1 cellular context compared by ENCODE assay signal in genomic region chr2:43169091-43169936, GRCh38.
A peak's percentile ranks its signal among the peaks of the same experiment; 100 is the strongest.
TF ChIP-seq lines count a peak whose summit lies in the region.

No MANE protein-coding gene starts in this region.

TF ChIP-seq in HepG2, 621 proteins besides CTCF, POLR2A, EP300 and RAD21 (continued from another document and continues in another):
- TF ChIP-seq, protein P1, sequence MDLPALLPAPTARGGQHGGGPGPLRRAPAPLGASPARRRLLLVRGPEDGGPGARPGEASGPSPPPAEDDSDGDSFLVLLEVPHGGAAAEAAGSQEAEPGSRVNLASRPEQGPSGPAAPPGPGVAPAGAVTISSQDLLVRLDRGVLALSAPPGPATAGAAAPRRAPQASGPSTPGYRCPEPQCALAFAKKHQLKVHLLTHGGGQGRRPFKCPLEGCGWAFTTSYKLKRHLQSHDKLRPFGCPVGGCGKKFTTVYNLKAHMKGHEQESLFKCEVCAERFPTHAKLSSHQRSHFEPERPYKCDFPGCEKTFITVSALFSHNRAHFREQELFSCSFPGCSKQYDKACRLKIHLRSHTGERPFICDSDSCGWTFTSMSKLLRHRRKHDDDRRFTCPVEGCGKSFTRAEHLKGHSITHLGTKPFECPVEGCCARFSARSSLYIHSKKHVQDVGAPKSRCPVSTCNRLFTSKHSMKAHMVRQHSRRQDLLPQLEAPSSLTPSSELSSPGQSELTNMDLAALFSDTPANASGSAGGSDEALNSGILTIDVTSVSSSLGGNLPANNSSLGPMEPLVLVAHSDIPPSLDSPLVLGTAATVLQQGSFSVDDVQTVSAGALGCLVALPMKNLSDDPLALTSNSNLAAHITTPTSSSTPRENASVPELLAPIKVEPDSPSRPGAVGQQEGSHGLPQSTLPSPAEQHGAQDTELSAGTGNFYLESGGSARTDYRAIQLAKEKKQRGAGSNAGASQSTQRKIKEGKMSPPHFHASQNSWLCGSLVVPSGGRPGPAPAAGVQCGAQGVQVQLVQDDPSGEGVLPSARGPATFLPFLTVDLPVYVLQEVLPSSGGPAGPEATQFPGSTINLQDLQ (CRISPR knock-in tag; IDR thresholded peaks at IDR 0.05): 0 out of 2 replicates have a peak, but pooled peaks have one; percentile 35
- TF ChIP-seq ZC3H13 (CRISPR knock-in tag; IDR thresholded peaks at IDR 0.05): 0 out of 2 replicates have a peak, but pooled peaks have one; percentile 44
- TF ChIP-seq, protein P2, sequence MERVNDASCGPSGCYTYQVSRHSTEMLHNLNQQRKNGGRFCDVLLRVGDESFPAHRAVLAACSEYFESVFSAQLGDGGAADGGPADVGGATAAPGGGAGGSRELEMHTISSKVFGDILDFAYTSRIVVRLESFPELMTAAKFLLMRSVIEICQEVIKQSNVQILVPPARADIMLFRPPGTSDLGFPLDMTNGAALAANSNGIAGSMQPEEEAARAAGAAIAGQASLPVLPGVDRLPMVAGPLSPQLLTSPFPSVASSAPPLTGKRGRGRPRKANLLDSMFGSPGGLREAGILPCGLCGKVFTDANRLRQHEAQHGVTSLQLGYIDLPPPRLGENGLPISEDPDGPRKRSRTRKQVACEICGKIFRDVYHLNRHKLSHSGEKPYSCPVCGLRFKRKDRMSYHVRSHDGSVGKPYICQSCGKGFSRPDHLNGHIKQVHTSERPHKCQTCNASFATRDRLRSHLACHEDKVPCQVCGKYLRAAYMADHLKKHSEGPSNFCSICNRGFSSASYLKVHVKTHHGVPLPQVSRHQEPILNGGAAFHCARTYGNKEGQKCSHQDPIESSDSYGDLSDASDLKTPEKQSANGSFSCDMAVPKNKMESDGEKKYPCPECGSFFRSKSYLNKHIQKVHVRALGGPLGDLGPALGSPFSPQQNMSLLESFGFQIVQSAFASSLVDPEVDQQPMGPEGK (CRISPR knock-in tag; IDR thresholded peaks at IDR 0.05): 0 out of 2 replicates have a peak, but pooled peaks have one; percentile 10
- no peak for TF ChIP-seq ZNF441 (CRISPR knock-in tag; IDR thresholded peaks at IDR 0.05; ENCODE audit: borderline replicate concordance)
- peak; percentile 85 for TF ChIP-seq ZNF567 (CRISPR knock-in tag; IDR thresholded peaks at IDR 0.05; ENCODE audit: borderline replicate concordance)
- TF ChIP-seq, protein P3, sequence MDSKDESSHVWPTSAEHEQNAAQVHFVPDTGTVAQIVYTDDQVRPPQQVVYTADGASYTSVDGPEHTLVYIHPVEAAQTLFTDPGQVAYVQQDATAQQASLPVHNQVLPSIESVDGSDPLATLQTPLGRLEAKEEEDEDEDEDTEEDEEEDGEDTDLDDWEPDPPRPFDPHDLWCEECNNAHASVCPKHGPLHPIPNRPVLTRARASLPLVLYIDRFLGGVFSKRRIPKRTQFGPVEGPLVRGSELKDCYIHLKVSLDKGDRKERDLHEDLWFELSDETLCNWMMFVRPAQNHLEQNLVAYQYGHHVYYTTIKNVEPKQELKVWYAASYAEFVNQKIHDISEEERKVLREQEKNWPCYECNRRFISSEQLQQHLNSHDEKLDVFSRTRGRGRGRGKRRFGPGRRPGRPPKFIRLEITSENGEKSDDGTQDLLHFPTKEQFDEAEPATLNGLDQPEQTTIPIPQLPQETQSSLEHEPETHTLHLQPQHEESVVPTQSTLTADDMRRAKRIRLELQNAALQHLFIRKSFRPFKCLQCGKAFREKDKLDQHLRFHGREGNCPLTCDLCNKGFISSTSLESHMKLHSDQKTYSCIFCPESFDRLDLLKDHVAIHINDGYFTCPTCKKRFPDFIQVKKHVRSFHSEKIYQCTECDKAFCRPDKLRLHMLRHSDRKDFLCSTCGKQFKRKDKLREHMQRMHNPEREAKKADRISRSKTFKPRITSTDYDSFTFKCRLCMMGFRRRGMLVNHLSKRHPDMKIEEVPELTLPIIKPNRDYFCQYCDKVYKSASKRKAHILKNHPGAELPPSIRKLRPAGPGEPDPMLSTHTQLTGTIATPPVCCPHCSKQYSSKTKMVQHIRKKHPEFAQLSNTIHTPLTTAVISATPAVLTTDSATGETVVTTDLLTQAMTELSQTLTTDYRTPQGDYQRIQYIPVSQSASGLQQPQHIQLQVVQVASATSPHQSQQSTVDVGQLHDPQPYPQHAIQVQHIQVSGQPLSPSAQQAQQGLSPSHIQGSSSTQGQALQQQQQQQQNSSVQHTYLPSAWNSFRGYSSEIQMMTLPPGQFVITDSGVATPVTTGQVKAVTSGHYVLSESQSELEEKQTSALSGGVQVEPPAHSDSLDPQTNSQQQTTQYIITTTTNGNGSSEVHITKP (CRISPR knock-in tag; IDR thresholded peaks at IDR 0.05; ENCODE audit: low read depth): no peak
- TF ChIP-seq, protein P4, sequence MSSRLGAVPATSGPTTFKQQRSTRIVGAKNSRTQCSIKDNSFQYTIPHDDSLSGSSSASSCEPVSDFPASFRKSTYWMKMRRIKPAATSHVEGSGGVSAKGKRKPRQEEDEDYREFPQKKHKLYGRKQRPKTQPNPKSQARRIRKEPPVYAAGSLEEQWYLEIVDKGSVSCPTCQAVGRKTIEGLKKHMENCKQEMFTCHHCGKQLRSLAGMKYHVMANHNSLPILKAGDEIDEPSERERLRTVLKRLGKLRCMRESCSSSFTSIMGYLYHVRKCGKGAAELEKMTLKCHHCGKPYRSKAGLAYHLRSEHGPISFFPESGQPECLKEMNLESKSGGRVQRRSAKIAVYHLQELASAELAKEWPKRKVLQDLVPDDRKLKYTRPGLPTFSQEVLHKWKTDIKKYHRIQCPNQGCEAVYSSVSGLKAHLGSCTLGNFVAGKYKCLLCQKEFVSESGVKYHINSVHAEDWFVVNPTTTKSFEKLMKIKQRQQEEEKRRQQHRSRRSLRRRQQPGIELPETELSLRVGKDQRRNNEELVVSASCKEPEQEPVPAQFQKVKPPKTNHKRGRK (CRISPR knock-in tag; IDR thresholded peaks at IDR 0.05): no peak
- TF ChIP-seq BHLHE40 (IDR thresholded peaks at IDR 0.05; ENCODE audit: low read length): peak; percentile 74
- TF ChIP-seq, protein P5, sequence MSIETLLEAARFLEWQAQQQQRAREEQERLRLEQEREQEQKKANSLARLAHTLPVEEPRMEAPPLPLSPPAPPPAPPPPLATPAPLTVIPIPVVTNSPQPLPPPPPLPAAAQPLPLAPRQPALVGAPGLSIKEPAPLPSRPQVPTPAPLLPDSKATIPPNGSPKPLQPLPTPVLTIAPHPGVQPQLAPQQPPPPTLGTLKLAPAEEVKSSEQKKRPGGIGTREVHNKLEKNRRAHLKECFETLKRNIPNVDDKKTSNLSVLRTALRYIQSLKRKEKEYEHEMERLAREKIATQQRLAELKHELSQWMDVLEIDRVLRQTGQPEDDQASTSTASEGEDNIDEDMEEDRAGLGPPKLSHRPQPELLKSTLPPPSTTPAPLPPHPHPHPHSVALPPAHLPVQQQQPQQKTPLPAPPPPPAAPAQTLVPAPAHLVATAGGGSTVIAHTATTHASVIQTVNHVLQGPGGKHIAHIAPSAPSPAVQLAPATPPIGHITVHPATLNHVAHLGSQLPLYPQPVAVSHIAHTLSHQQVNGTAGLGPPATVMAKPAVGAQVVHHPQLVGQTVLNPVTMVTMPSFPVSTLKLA (IDR thresholded peaks at IDR 0.05): peak; percentile 75
- no peak for TF ChIP-seq SMAD9 (CRISPR knock-in tag; IDR thresholded peaks at IDR 0.05)
- TF ChIP-seq IRF2 (CRISPR knock-in tag; IDR thresholded peaks at IDR 0.05): no peak
- peak; percentile 74; the same call in 1 of the 2 replicates for TF ChIP-seq SMAD1 (CRISPR knock-in tag; IDR thresholded peaks at IDR 0.05; ENCODE audit: borderline replicate concordance, low read depth)
- TF ChIP-seq ZKSCAN5 (CRISPR knock-in tag; IDR thresholded peaks at IDR 0.05): no peak
- TF ChIP-seq FIP1L1 (IDR thresholded peaks at IDR 0.05; ENCODE audit: borderline replicate concordance, insufficient read depth, low read depth, low read length): 0 out of 2 replicates have a peak, but pooled peaks have one; percentile 42
- peak; percentile 57; the same call in 1 of the 2 replicates for TF ChIP-seq NFKB2 (CRISPR knock-in tag; IDR thresholded peaks at IDR 0.05; ENCODE audit: borderline replicate concordance)
- no peak for TF ChIP-seq CREB1 (IDR thresholded peaks at IDR 0.05)
- no peak for TF ChIP-seq CREB1 (CRISPR knock-in tag; IDR thresholded peaks at IDR 0.05)
- 0 out of 2 replicates have a peak, but pooled peaks have one; percentile 61 for TF ChIP-seq ZNF589 (CRISPR knock-in tag; conservative IDR thresholded peaks at IDR 0.05)
- TF ChIP-seq NFYC (CRISPR knock-in tag; IDR thresholded peaks at IDR 0.05): no peak
- no peak; the same call in 1 of the 2 replicates for TF ChIP-seq POGZ (CRISPR knock-in tag; IDR thresholded peaks at IDR 0.05)
- peak; percentile 19; the same call in 1 of the 2 replicates for TF ChIP-seq ZNF768 (CRISPR knock-in tag; IDR thresholded peaks at IDR 0.05)
- TF ChIP-seq SRSF1 (optimal IDR thresholded peaks at IDR 0.05; ENCODE audit: low read depth, low read length): peak; percentile 48
- peak; percentile 10; the same call in 1 of the 2 replicates for TF ChIP-seq SMC3 (IDR thresholded peaks at IDR 0.05; ENCODE audit: low read length)
- peak; percentile 58; the same call in 1 of the 2 replicates for TF ChIP-seq JUNB (CRISPR knock-in tag; IDR thresholded peaks at IDR 0.05; ENCODE audit: borderline replicate concordance)
- TF ChIP-seq, protein P6, sequence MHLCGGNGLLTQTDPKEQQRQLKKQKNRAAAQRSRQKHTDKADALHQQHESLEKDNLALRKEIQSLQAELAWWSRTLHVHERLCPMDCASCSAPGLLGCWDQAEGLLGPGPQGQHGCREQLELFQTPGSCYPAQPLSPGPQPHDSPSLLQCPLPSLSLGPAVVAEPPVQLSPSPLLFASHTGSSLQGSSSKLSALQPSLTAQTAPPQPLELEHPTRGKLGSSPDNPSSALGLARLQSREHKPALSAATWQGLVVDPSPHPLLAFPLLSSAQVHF (CRISPR knock-in tag; IDR thresholded peaks at IDR 0.05): 0 out of 2 replicates have a peak, but pooled peaks have one; percentile 45
- TF ChIP-seq KDM2A (CRISPR knock-in tag; IDR thresholded peaks at IDR 0.05; ENCODE audit: borderline replicate concordance, low read depth): 0 out of 2 replicates have a peak, but pooled peaks have one; percentile 9
- TF ChIP-seq STAG1 (CRISPR knock-in tag; IDR thresholded peaks at IDR 0.05): peak; percentile 48; the same call in 1 of the 2 replicates
- TF ChIP-seq ZFX (CRISPR knock-in tag; IDR thresholded peaks at IDR 0.05; ENCODE audit: low read depth): 0 out of 2 replicates have a peak, but pooled peaks have one; percentile 5
- no peak for TF ChIP-seq NCOA5 (CRISPR knock-in tag; IDR thresholded peaks at IDR 0.05)
- TF ChIP-seq ZNF512B (CRISPR knock-in tag; IDR thresholded peaks at IDR 0.05; ENCODE audit: borderline replicate concordance): no peak
- TF ChIP-seq PRMT3 (CRISPR knock-in tag; IDR thresholded peaks at IDR 0.05; ENCODE audit: borderline replicate concordance, low read depth): 0 out of 2 replicates have a peak, but pooled peaks have one; percentile 79
- no peak for TF ChIP-seq GLMP (CRISPR knock-in tag; IDR thresholded peaks at IDR 0.05; ENCODE audit: borderline replicate concordance)
- TF ChIP-seq, protein P7, sequence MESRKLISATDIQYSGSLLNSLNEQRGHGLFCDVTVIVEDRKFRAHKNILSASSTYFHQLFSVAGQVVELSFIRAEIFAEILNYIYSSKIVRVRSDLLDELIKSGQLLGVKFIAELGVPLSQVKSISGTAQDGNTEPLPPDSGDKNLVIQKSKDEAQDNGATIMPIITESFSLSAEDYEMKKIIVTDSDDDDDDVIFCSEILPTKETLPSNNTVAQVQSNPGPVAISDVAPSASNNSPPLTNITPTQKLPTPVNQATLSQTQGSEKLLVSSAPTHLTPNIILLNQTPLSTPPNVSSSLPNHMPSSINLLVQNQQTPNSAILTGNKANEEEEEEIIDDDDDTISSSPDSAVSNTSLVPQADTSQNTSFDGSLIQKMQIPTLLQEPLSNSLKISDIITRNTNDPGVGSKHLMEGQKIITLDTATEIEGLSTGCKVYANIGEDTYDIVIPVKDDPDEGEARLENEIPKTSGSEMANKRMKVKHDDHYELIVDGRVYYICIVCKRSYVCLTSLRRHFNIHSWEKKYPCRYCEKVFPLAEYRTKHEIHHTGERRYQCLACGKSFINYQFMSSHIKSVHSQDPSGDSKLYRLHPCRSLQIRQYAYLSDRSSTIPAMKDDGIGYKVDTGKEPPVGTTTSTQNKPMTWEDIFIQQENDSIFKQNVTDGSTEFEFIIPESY (CRISPR knock-in tag; IDR thresholded peaks at IDR 0.05): peak; percentile 29; the same call in 1 of the 2 replicates
- TF ChIP-seq, protein P8, sequence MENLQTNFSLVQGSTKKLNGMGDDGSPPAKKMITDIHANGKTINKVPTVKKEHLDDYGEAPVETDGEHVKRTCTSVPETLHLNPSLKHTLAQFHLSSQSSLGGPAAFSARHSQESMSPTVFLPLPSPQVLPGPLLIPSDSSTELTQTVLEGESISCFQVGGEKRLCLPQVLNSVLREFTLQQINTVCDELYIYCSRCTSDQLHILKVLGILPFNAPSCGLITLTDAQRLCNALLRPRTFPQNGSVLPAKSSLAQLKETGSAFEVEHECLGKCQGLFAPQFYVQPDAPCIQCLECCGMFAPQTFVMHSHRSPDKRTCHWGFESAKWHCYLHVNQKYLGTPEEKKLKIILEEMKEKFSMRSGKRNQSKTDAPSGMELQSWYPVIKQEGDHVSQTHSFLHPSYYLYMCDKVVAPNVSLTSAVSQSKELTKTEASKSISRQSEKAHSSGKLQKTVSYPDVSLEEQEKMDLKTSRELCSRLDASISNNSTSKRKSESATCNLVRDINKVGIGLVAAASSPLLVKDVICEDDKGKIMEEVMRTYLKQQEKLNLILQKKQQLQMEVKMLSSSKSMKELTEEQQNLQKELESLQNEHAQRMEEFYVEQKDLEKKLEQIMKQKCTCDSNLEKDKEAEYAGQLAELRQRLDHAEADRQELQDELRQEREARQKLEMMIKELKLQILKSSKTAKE (CRISPR knock-in tag; IDR thresholded peaks at IDR 0.05; ENCODE audit: borderline replicate concordance): 0 out of 2 replicates have a peak, but pooled peaks have one; percentile 29
- TF ChIP-seq PCBP1 (IDR thresholded peaks at IDR 0.05; ENCODE audit: borderline replicate concordance, low read depth, low read length): no peak
- TF ChIP-seq ZNF543 (CRISPR knock-in tag; IDR thresholded peaks at IDR 0.05): 0 out of 2 replicates have a peak, but pooled peaks have one; percentile 55
